17 cellular contexts compared by ENCODE assay signal in the genomic region with DNA sequence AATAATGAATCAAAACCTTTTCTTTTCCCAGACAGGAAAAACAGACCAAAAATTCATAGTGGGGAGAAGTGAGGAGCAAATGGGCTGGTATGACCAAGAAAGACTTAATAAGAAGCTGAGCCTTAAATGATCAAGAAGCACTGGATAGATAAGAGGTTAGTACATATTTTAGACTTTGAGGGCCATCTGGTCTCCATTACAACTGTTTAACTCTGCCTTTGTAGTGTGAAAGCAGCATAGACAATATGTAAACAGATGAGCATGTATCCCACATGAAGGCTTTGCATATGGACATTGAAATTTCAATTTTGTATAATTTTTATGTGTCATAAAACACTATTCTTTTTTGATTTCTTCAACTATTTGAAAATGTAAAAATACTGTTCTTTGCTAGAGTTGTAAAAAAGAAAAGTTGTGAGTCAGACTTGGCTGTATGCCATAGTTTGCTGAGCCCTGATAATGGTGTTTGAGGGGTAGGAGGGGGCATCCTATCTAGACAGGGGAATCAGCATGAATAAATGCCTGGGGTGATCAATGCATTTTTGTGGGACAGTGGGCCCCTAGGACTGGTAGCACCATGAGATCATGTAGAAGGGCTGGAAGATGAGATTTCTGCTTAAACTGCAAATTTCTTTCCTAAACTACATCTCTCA.
"Had no signal": no experiment of that assay in that cellular context is flagged by ENCODE, and none has a peak within 500 bp of the region (broad histone marks: within the 10 kb centered on the region; RNA-seq: fewer than 3 reads in every experiment).

No MANE protein-coding gene starts in this region.

- ATAC-seq: activated CD8-positive, alpha-beta T cell treated with anti-CD3 and anti-CD28 coated beads, Interleukin-2, amount 10 ng/mL, durations not matched to agents 7 days and 5 days; natural killer cell had no signal

- H3K27me3 ChIP-seq: ovary, spleen, thyroid gland had no signal

- H3K27ac ChIP-seq: coronary artery, epithelial cell of prostate, left ventricle myocardium inferior, ovary, prostate gland, spleen, thyroid gland had no signal

- DNase-seq: activated CD4-positive, alpha-beta T cell treated with anti-CD3 and anti-CD28 coated beads for 1 hour; activated CD4-positive, alpha-beta T cell treated with anti-CD3 and anti-CD28 coated beads, Interleukin-2, amount 50 U/mL, for 1 hour; activated CD8-positive, alpha-beta T cell treated with anti-CD3 and anti-CD28 coated beads, Interleukin-2, amount 10 ng/mL, durations not matched to agents 7 days and 5 days; activated gamma-delta T cell; activated naive CD4-positive, alpha-beta T cell treated with anti-CD3 and anti-CD28 coated beads, Interleukin-2, amount 50 U/mL, for 16 hours; left ventricle myocardium inferior; natural killer cell; ovary; spleen; stimulated activated CD4-positive, alpha-beta T cell treated with anti-CD3 and anti-CD28 coated beads, Interleukin-4, amount 100 ng/mL, for 1 hour; stimulated activated naive CD4-positive, alpha-beta T cell treated with Interleukin-2 at 50 U/mL for 16 hours; substantia nigra; T-helper 1 cell; thyroid gland had no signal

- H3K4me3 ChIP-seq: coronary artery, left ventricle myocardium inferior, ovary, prostate gland, spleen, thyroid gland had no signal

- H3K9me3 ChIP-seq: left ventricle myocardium inferior, ovary, prostate gland, thyroid gland had no signal

- H3K36me3 ChIP-seq: left ventricle myocardium inferior, ovary, prostate gland, spleen, thyroid gland had no signal
